ENCODE assay signal across 8 cellular contexts in genomic region chr18:45839415-45840395, GRCh38. TPM values are rescaled to one million over a fixed set of nuclear protein-coding genes. Genes with fewer than 3 reads are reported as not detected.
A peak's percentile ranks its signal among the peaks of the same experiment; 100 is the strongest.
DNase-seq lines count a peak whose midpoint lies in the region; ATAC-seq, FAIRE-seq and TF ChIP-seq lines count a peak whose summit lies in the region.

No MANE protein-coding gene starts in this region.

- POLR2A ChIA-PET in T-cell (lab: Charles Lee): interaction anchor here in 1 of 2 donors (0.6 kb wide), 1 partner anchor 168 kb away, joined by 3 read pairs; no protein-coding TSS in a partner anchor

- ATAC-seq in activated T-cell treated with anti-CD3 and anti-CD28 coated beads, Interleukin-2, amount 50 U/mL, for 4 hours: peak; percentile 44 to 56
- ATAC-seq in T-cell (replicated peaks in 1 of 4) (peak; percentile 44 to 79 (median 54)), pancreas (peak; percentile 41 to 76 (median 72)), GM21576 (IDR thresholded peaks at IDR 0.05; ENCODE audit: unreplicated experiment) (no peak), GM21360 (IDR thresholded peaks at IDR 0.05; ENCODE audit: unreplicated experiment) (no peak)

- H3K4me3 ChIP-seq in fibroblast of lung (replicated peaks in 1 of 4; ENCODE audit: control extremely low read depth in 1 of 4, insufficient read depth in 1 of 4, low read depth in 3 of 4, low read length in 4 of 4) (no peak overlapping the region), pancreas (no peak overlapping the region)

- CTCF ChIA-PET in T-cell (lab: Charles Lee): interaction anchor here (0.6 to 1.1 kb wide), 4 partner anchors 10 to 243 kb away, joined by 3 to 16 read pairs (median 4); no protein-coding TSS in a partner anchor

- H3K9me3 ChIP-seq in fibroblast of lung (ENCODE audit: control insufficient read depth, insufficient read depth, low read depth, low read length): no peaks in the 10 kb centered on the region
- H3K9me3 ChIP-seq in pancreas: no peaks in the 10 kb centered on the region

- FAIRE-seq in HTR-8/SVneo (lab: Jason Lieb, UNC) (no peak), pancreas (lab: Jason Lieb, UNC) (no peak)

- no peak overlapping the region for H3K9ac ChIP-seq in fibroblast of lung (ENCODE audit: insufficient read depth, low read length)

- DNase-seq in activated T-cell treated with anti-CD3 and anti-CD28 coated beads, Interleukin-2, amount 50 U/mL, for 4 hours: no peak
- DNase-seq in activated T-cell treated with anti-CD3 and anti-CD28 coated beads for 4 hours (no peak), HTR-8/SVneo (ENCODE audit: insufficient read length, low spot score) (peak; percentile 42), T-cell (peak in 19 of 34 experiments; percentile 14 to 48 (median 27)), fibroblast of lung (ENCODE audit: low read depth in 2 of 2) (peak; percentile 68 to 80), pancreas (peak in 1 of 6 donors; percentile 46)

- H3K27ac Mint-ChIP-seq in T-cell: no peak overlapping the region

- H3K9me3 Mint-ChIP-seq in activated T-cell treated with anti-CD3 and anti-CD28 coated beads, Interleukin-2, amount 50 U/mL, for 4 hours: no peaks in the 10 kb centered on the region
- no peaks in the 10 kb centered on the region for H3K9me3 Mint-ChIP-seq in T-cell

- intact Hi-C loops in pancreas (cut with DNase I): loop anchor here in 1 of 3 donors (10.0 kb wide), 1 partner anchor 125 kb away; no protein-coding TSS in a partner anchor

- H3K36me3 ChIP-seq in fibroblast of lung (ENCODE audit: control insufficient read depth, insufficient read depth, low read length) (no peaks in the 10 kb centered on the region), pancreas (no peaks in the 10 kb centered on the region)

- H2AFZ ChIP-seq in fibroblast of lung (ENCODE audit: low read length): no peak overlapping the region

- no peak overlapping the region for H3K27ac ChIP-seq in fibroblast of lung (ENCODE audit: insufficient read depth, low read length)
- H3K27ac ChIP-seq in pancreas: no peak overlapping the region

- TF ChIP-seq CTCF in fibroblast of lung (conservative IDR thresholded peaks at IDR 0.05 in 1 of 2, IDR thresholded peaks at IDR 0.05 in 1 of 2; ENCODE audit: low read depth in 1 of 2, low read length in 2 of 2): peak; percentile 81 to 86
- TF ChIP-seq CTCF in pancreas (IDR thresholded peaks at IDR 0.05): peak; percentile 11 to 33 (median 21)

- no peaks in the 10 kb centered on the region for H3K79me2 ChIP-seq in fibroblast of lung (ENCODE audit: control insufficient read depth, insufficient read depth, low read length)

- H3K27me3 ChIP-seq in fibroblast of lung (ENCODE audit: control insufficient read depth, insufficient read depth, low read length) (no peaks in the 10 kb centered on the region), pancreas (no peaks in the 10 kb centered on the region)

- H3K4me3 Mint-ChIP-seq in activated T-cell treated with anti-CD3 and anti-CD28 coated beads, Interleukin-2, amount 50 U/mL, for 4 hours: no peak overlapping the region
- peak overlapping the region in 1 of 3 donors; percentile 42 for H3K4me3 Mint-ChIP-seq in T-cell

- peaks cover 11% of the 10 kb centered on the region for H3K4me1 Mint-ChIP-seq in activated T-cell treated with anti-CD3 and anti-CD28 coated beads, Interleukin-2, amount 50 U/mL, for 4 hours (ENCODE audit: low read depth)
- H3K4me1 Mint-ChIP-seq in T-cell: peaks cover 13 to 19% (median 19%) of the 10 kb centered on the region in 3 donors

- H4K20me1 ChIP-seq in fibroblast of lung (ENCODE audit: control insufficient read depth, extremely low read depth, insufficient read depth, low read length): no peaks in the 10 kb centered on the region

- H3K27me3 Mint-ChIP-seq in activated T-cell treated with anti-CD3 and anti-CD28 coated beads, Interleukin-2, amount 50 U/mL, for 4 hours (ENCODE audit: low read depth): peaks cover 43% of the 10 kb centered on the region
- H3K27me3 Mint-ChIP-seq in T-cell: peaks cover 33 to 41% of the 10 kb centered on the region in 2 donors

- no peaks in the 10 kb centered on the region for H3K36me3 Mint-ChIP-seq in activated T-cell treated with anti-CD3 and anti-CD28 coated beads, Interleukin-2, amount 50 U/mL, for 4 hours (ENCODE audit: insufficient read depth)
- H3K36me3 Mint-ChIP-seq in T-cell: no peaks in the 10 kb centered on the region

- peaks cover 10% of the 10 kb centered on the region for H3K4me1 ChIP-seq in fibroblast of lung (ENCODE audit: control insufficient read depth, extremely low read depth, insufficient read depth, low read length)
- H3K4me1 ChIP-seq in pancreas: peaks cover 0 to 7% (median 4%) of the 10 kb centered on the region in 3 donors

- H3K4me2 ChIP-seq in fibroblast of lung (ENCODE audit: extremely low read depth, insufficient read depth, low read length): no peak overlapping the region

- WGBS in pancreas, 2 donors: 43 to 54% methylated on average over 13 of the region's 13 CpGs

RNA-seq across cellular contexts. Expression of gene SIGLEC15, which starts 14.2 kb away (rescaled TPM):
- total RNA-seq in activated T-cell treated with anti-CD3 and anti-CD28 coated beads, Interleukin-2, amount 50 U/mL, for 4 hours: not detected
- total RNA-seq in T-cell (under 1 TPM in 1 of 5 donors, not detected in 4; 0.33 TPM), fibroblast of lung (0.51 and 1.5 TPM in 2 replicates), pancreas (under 1 TPM; 0.09 to 0.52 (median 0.17) TPM)
- polyA plus RNA-seq in fibroblast of lung (0.19 and 0.99 TPM in 2 replicates), pancreas (under 1 TPM; 0.34 to 0.73 TPM)
- 0.24 and 1.2 TPM in 2 replicates for polyA plus RNA-seq in fibroblast of lung (2012)
- 0.52 TPM in 1 of 2 replicates, not detected in the other for polyA minus RNA-seq in fibroblast of lung (ENCODE audit: low replicate concordance)

Comparison
In these comparisons a context has a peak if more than half of its experiments do, and no peak if none do; other contexts are left out.
1. ATAC-seq: peak in activated T-cell treated with anti-CD3 and anti-CD28 coated beads, Interleukin-2, amount 50 U/mL, for 4 hours (2 of 2), T-cell (4 of 4) and pancreas (4 of 4); none in GM21576 (single experiment) and GM21360 (single experiment).
2. DNase-seq: peak in HTR-8/SVneo (single experiment), T-cell (19 of 34) and fibroblast of lung (2 of 2); none in activated T-cell treated with anti-CD3 and anti-CD28 coated beads, Interleukin-2, amount 50 U/mL, for 4 hours (single experiment) and activated T-cell treated with anti-CD3 and anti-CD28 coated beads for 4 hours (single experiment).